In genomic region chr16:12141556-12141955, GRCh38 we compare ENCODE assay signal across 19 cellular contexts.
DNase-seq lines count a peak whose midpoint lies in the region; ATAC-seq, FAIRE-seq and TF ChIP-seq lines count a peak whose summit lies in the region.
"Had no signal": no experiment of that assay in that cellular context is flagged by ENCODE, and none has a peak within 500 bp of the region (broad histone marks: within the 10 kb centered on the region; RNA-seq: fewer than 3 reads in every experiment).

No MANE protein-coding gene starts in this region.

- no peak overlapping the region for H2BK5ac ChIP-seq in mesendoderm (ENCODE audit: low read length)

- TF ChIP-seq CTCF in cardiac muscle cell (IDR thresholded peaks at IDR 0.05; ENCODE audit: low read depth, low read length) (no peak), endothelial cell of umbilical vein (IDR thresholded peaks at IDR 0.05; ENCODE audit: extremely low read depth in 1 of 2, insufficient read depth in 1 of 2, low read depth in 1 of 2, low read length in 2 of 2) (no peak)

- DNase-seq in cardiac muscle cell (ENCODE audit: low read depth in 1 of 2, low spot score in 1 of 2) = no peak
- no peak for DNase-seq in Right ventricle myocardium inferior (ENCODE audit: missing footprints)
- DNase-seq in HS-5 (ENCODE audit: low read depth) = peak; percentile 16
- DNase-seq in endothelial cell of umbilical vein (ENCODE audit: low read depth, low spot score) = no peak
- DNase-seq in mesendoderm = peak; percentile 26
- no peak for DNase-seq in activated CD8-positive, alpha-beta memory T cell treated with anti-CD3 and anti-CD28 coated beads, Interleukin-2, amount 50 U/mL, for 48 hours
- DNase-seq in NCI-H345 (lab: John Stamatoyannopoulos, UW) = no peak
- DNase-seq in NOMO-1 treated with DMSO at 0.1 percent for 48 hours (lab: John Stamatoyannopoulos, UW; ENCODE audit: unreplicated experiment) = no peak
- DNase-seq: DMS79 treated with DMSO at 0.1 percent for 48 hours, MV-4-11, NCI-H1694 treated with DMSO at 0.1 percent for 48 hours, NCI-H2227 treated with DMSO at 0.1 percent for 48 hours, NCI-H524 treated with DMSO at 0.1 percent for 48 hours, PC-9, SJCRH30 had no signal

- no peak overlapping the region for H2AFZ ChIP-seq in endothelial cell of umbilical vein (ENCODE audit: low read depth, low read length)
- H2AFZ ChIP-seq: PC-9 had no signal

- H2AK5ac ChIP-seq in mesendoderm (ENCODE audit: low read length) = no peak overlapping the region

- no peak for ATAC-seq in Right ventricle myocardium inferior
- ATAC-seq: K562 had no signal

- no peak overlapping the region for H2BK120ac ChIP-seq in mesendoderm (ENCODE audit: low read depth, low read length)

- H3K4ac ChIP-seq in mesendoderm (ENCODE audit: low read depth, low read length) = no peak overlapping the region

- no peaks in the 10 kb centered on the region for H3K9me1 ChIP-seq in endothelial cell of umbilical vein (replicated peaks; ENCODE audit: control insufficient read depth, extremely low read depth, insufficient read depth, low read length)

- dilution Hi-C loops in endothelial cell of umbilical vein (cut with MboI; ENCODE audit: extremely low pct_ligation_motif_present, low sequenced_read_pairs) = no loop called here

- no TSS peak for BruUV-seq in endothelial cell of umbilical vein (replicated peaks; lab: Mats Ljungman, UMichigan)

- peak; percentile 68 for FAIRE-seq in endothelial cell of umbilical vein (lab: Jason Lieb, UNC)
- FAIRE-seq: G401.6, K562 had no signal

- H2BK15ac ChIP-seq in mesendoderm (replicated peaks; ENCODE audit: low read depth) = no peak overlapping the region

- H3K4me2 ChIP-seq in endothelial cell of umbilical vein (ENCODE audit: insufficient read depth, low read length) = no peak overlapping the region
- no peak overlapping the region for H3K4me2 ChIP-seq in mesendoderm (ENCODE audit: low read length)
- H3K4me2 ChIP-seq: PC-9 had no signal

- H4K20me1 ChIP-seq in endothelial cell of umbilical vein (replicated peaks; ENCODE audit: control insufficient read depth, extremely low read depth, insufficient read depth, low read length) = no peaks in the 10 kb centered on the region

- no peak overlapping the region for H3K56ac ChIP-seq in mesendoderm (ENCODE audit: low read length)

- H4K8ac ChIP-seq in mesendoderm (ENCODE audit: low read depth, low read length) = no peak overlapping the region

- H3K36me3 ChIP-seq in cardiac muscle cell (no peaks in the 10 kb centered on the region), endothelial cell of umbilical vein (ENCODE audit: control insufficient read depth in 2 of 2, extremely low read depth in 1 of 2, insufficient read depth in 2 of 2, low read length in 2 of 2) (no peaks in the 10 kb centered on the region), mesendoderm (ENCODE audit: control insufficient read depth, insufficient read depth, low read length) (no peaks in the 10 kb centered on the region)
- H3K36me3 ChIP-seq: SJCRH30 had no signal

- no peak overlapping the region for H3K9ac ChIP-seq in endothelial cell of umbilical vein (replicated peaks; ENCODE audit: extremely low read depth, insufficient read depth, low read length)
- no peak overlapping the region for H3K9ac ChIP-seq in mesendoderm (ENCODE audit: low read length)

- H3K79me1 ChIP-seq in mesendoderm (ENCODE audit: low read length) = no peaks in the 10 kb centered on the region

- POLR2A ChIA-PET in endothelial cell of umbilical vein (lab: Charles Lee) = no interaction called here

- H3K79me2 ChIP-seq in endothelial cell of umbilical vein (ENCODE audit: control insufficient read depth, insufficient read depth, low read length) (no peaks in the 10 kb centered on the region), mesendoderm (ENCODE audit: control insufficient read depth, insufficient read depth, low read length) (no peaks in the 10 kb centered on the region)

- H3K23ac ChIP-seq in mesendoderm (ENCODE audit: low read length) = no peak overlapping the region

- H3K4me3 ChIP-seq in cardiac muscle cell (no peak overlapping the region), endothelial cell of umbilical vein (replicated peaks in 1 of 3; ENCODE audit: insufficient read depth in 1 of 3, low read depth in 1 of 3, low read length in 3 of 3) (no peak overlapping the region), mesendoderm (ENCODE audit: low read length) (no peak overlapping the region)
- H3K4me3 ChIP-seq: K562, PC-9, SJCRH30 had no signal

- no peak overlapping the region for H3K18ac ChIP-seq in mesendoderm (ENCODE audit: low read length)

- no CpG with 5 or more reads among the region's 6 CpGs for WGBS in mesendoderm (ENCODE audit: extremely low coverage, insufficient coverage, low lambda C conversion rate)

- no peaks in the 10 kb centered on the region for H3K27me3 ChIP-seq in cardiac muscle cell
- no peaks in the 10 kb centered on the region for H3K27me3 ChIP-seq in endothelial cell of umbilical vein (ENCODE audit: control insufficient read depth in 2 of 2, insufficient read depth in 2 of 2, low read length in 2 of 2)
- no peaks in the 10 kb centered on the region for H3K27me3 ChIP-seq in mesendoderm (ENCODE audit: insufficient read depth, low read length, poor library complexity)
- H3K27me3 ChIP-seq: SJCRH30 had no signal

- intact Hi-C loops in Right ventricle myocardium inferior (cut with DNase I) (loop anchor here (5.0 kb wide), 1 partner anchor 49 kb away; no protein-coding TSS in a partner anchor), endothelial cell of umbilical vein (cut with micrococcal nuclease) (no loop called here)

- H3K27ac ChIP-seq in cardiac muscle cell (peak overlapping the region; percentile 48), endothelial cell of umbilical vein (ENCODE audit: insufficient read depth, low read depth, low read length) (no peak overlapping the region), mesendoderm (ENCODE audit: low read depth, low read length) (no peak overlapping the region)
- H3K27ac ChIP-seq: 22Rv1, PC-9, RWPE1, SJCRH30 had no signal

- CTCF ChIA-PET in endothelial cell of umbilical vein (lab: Charles Lee) = interaction anchor here (2.4 kb wide), 1 partner anchor 46 kb away, joined by 9 read pairs; no protein-coding TSS in a partner anchor

- H3K9me3 ChIP-seq in cardiac muscle cell (ENCODE audit: low read depth) (no peaks in the 10 kb centered on the region), endothelial cell of umbilical vein (replicated peaks; ENCODE audit: control insufficient read depth, insufficient read depth, low read length) (no peaks in the 10 kb centered on the region)
- H3K9me3 ChIP-seq: SJCRH30 had no signal

- H4K5ac ChIP-seq in mesendoderm (ENCODE audit: low read length) = no peak overlapping the region

- TF ChIP-seq POLR2A in endothelial cell of umbilical vein (IDR thresholded peaks at IDR 0.05; ENCODE audit: low read depth, low read length) = no peak

- H3K4me1 ChIP-seq in cardiac muscle cell (ENCODE audit: low read depth) = peaks cover 7% of the 10 kb centered on the region
- H3K4me1 ChIP-seq in endothelial cell of umbilical vein (ENCODE audit: control insufficient read depth, extremely low read depth, insufficient read depth, low read length) = peaks cover 8% of the 10 kb centered on the region
- no peaks in the 10 kb centered on the region for H3K4me1 ChIP-seq in mesendoderm (ENCODE audit: control insufficient read depth, low read depth, low read length)

TF ChIP-seq in endothelial cell of umbilical vein, 7 proteins besides CTCF, POLR2A, EP300 and RAD21:
- TF ChIP-seq POLR2AphosphoS5 (IDR thresholded peaks at IDR 0.05; ENCODE audit: insufficient read depth, low read depth, low read length) (no peak), GATA2 (IDR thresholded peaks at IDR 0.05; ENCODE audit: insufficient read depth, insufficient read length, low read depth, low read length) (no peak), MYC (IDR thresholded peaks at IDR 0.05; ENCODE audit: low read depth, low read length) (no peak), MAX (IDR thresholded peaks at IDR 0.05; ENCODE audit: insufficient read depth, insufficient read length) (no peak), EZH2 (IDR thresholded peaks at IDR 0.05; ENCODE audit: borderline replicate concordance, low read depth, low read length, severe bottlenecking) (no peak), JUN (IDR thresholded peaks at IDR 0.05; ENCODE audit: borderline replicate concordance, insufficient read depth, insufficient read length, low read depth) (no peak), FOS (IDR thresholded peaks at IDR 0.05; ENCODE audit: borderline replicate concordance, insufficient read depth, low read length) (no peak)

Comparison
In these comparisons a context has a peak if more than half of its experiments do, and no peak if none do; other contexts are left out.
1. DNase-seq: peak in HS-5 (single experiment) and mesendoderm (single experiment); none in cardiac muscle cell (0 of 2), Right ventricle myocardium inferior (single experiment), endothelial cell of umbilical vein (single experiment), activated CD8-positive, alpha-beta memory T cell treated with anti-CD3 and anti-CD28 coated beads, Interleukin-2, amount 50 U/mL, for 48 hours (single experiment), NCI-H345 (single experiment) and NOMO-1 treated with DMSO at 0.1 percent for 48 hours (single experiment).